1 cellular context compared by ENCODE assay signal in genomic region chr1:207849016-207849415, GRCh38.
TF ChIP-seq lines count a peak whose summit lies in the region.

No MANE protein-coding gene starts in this region.

TF ChIP-seq in GM23338, 12 proteins besides CTCF, POLR2A, EP300 and RAD21 (continued from another document):
- TF ChIP-seq ZNF462 (CRISPR knock-in tag; IDR thresholded peaks at IDR 0.05) (no peak), JUNB (IDR thresholded peaks at IDR 0.05; ENCODE audit: unreplicated experiment) (no peak), NANOG (IDR thresholded peaks at IDR 0.05; ENCODE audit: borderline replicate concordance) (no peak)
